1 cellular context compared by ENCODE assay signal in the genomic region with DNA sequence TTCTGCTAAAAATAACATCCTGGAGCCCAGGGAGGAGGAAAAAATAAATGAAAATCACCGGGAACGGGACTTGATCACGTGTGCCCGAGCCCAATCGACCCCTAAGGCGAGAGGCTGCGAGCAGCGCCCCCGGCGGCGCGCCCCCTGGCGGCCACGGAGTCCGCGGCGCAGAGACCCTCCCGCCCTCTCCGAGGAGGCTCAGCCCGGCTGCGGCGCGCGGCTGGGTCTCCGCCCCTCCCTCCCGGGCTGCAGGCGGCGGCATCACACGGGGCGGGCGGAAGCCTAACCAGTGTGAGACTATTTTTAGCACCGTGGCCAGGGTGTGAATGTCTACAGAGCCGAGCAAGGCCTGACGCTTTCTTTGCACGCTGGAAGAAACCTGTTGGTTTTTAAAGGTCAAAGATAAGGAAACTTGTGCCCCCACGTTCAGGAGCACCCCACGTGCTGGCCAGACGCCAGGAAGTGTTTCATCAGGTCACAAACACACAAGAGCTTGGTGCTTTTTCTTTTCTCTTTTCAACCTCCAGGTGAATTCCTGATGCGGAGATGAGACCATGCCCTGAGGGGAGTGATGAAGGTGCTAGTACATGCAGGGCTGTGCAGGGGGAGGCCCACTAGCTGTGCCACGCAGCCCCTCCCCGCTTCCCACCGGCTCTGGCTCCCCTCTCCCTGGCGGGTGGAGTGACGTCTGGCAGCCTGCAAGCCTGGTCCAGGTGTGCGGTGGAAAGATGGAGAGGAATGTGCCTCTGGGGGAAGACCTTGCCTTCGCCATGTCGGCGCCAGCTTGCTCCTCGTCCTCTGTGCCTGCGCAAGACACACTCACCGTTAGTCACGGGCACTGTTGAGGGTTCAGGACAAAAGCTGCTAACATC.
TF ChIP-seq lines count a peak whose summit lies in the region.

No MANE protein-coding gene starts in this region.

TF ChIP-seq in HepG2, 621 proteins besides CTCF, POLR2A, EP300 and RAD21 (continued from another document and continues in another):
- TF ChIP-seq, protein P1, sequence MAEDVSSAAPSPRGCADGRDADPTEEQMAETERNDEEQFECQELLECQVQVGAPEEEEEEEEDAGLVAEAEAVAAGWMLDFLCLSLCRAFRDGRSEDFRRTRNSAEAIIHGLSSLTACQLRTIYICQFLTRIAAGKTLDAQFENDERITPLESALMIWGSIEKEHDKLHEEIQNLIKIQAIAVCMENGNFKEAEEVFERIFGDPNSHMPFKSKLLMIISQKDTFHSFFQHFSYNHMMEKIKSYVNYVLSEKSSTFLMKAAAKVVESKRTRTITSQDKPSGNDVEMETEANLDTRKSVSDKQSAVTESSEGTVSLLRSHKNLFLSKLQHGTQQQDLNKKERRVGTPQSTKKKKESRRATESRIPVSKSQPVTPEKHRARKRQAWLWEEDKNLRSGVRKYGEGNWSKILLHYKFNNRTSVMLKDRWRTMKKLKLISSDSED (CRISPR knock-in tag; IDR thresholded peaks at IDR 0.05), result no peak
- TF ChIP-seq E2F5 (CRISPR knock-in tag; conservative IDR thresholded peaks at IDR 0.05) (no peak), HCFC1 (IDR thresholded peaks at IDR 0.05; ENCODE audit: low read depth, low read length) (no peak), ZNF552 (CRISPR knock-in tag; IDR thresholded peaks at IDR 0.05; ENCODE audit: borderline replicate concordance) (peak; percentile 29; the same call in 1 of the 2 replicates), KDM1A (CRISPR knock-in tag; IDR thresholded peaks at IDR 0.05) (no peak), ZNF296 (CRISPR knock-in tag; conservative IDR thresholded peaks at IDR 0.05) (no peak), NR2C2 (CRISPR knock-in tag; IDR thresholded peaks at IDR 0.05; ENCODE audit: borderline replicate concordance) (peak; percentile 56; the same call in 1 of the 2 replicates), ETV6 (CRISPR knock-in tag; conservative IDR thresholded peaks at IDR 0.05) (no peak), ZBTB34 (CRISPR knock-in tag; IDR thresholded peaks at IDR 0.05) (no peak), ZNF3 (CRISPR knock-in tag; IDR thresholded peaks at IDR 0.05) (no peak), SYNCRIP (IDR thresholded peaks at IDR 0.05; ENCODE audit: insufficient read depth, low read depth, low read length) (no peak), NFYC (CRISPR knock-in tag; IDR thresholded peaks at IDR 0.05) (no peak), PCBP1 (IDR thresholded peaks at IDR 0.05; ENCODE audit: borderline replicate concordance, low read depth, low read length) (no peak), NR3C1 (CRISPR knock-in tag; IDR thresholded peaks at IDR 0.05) (no peak), SMYD3 (CRISPR knock-in tag; IDR thresholded peaks at IDR 0.05) (no peak), DMAP1 (CRISPR knock-in tag; IDR thresholded peaks at IDR 0.05) (no peak), ZNF674 (CRISPR knock-in tag; IDR thresholded peaks at IDR 0.05; ENCODE audit: low read depth) (no peak), ZKSCAN1 (IDR thresholded peaks at IDR 0.05; ENCODE audit: low read length) (no peak), NFE2 (CRISPR knock-in tag; IDR thresholded peaks at IDR 0.05) (no peak), PAWR (CRISPR knock-in tag; IDR thresholded peaks at IDR 0.05; ENCODE audit: borderline replicate concordance) (no peak), CC2D1A (CRISPR knock-in tag; IDR thresholded peaks at IDR 0.05) (no peak), ZBTB37 (CRISPR knock-in tag; IDR thresholded peaks at IDR 0.05) (no peak), ZBTB8A (CRISPR knock-in tag; IDR thresholded peaks at IDR 0.05; ENCODE audit: borderline replicate concordance, low read depth) (no peak), ZNF546 (CRISPR knock-in tag; conservative IDR thresholded peaks at IDR 0.05) (peak; percentile 81; the same call in 1 of the 2 replicates), ZNF136 (CRISPR knock-in tag; IDR thresholded peaks at IDR 0.05; ENCODE audit: low read depth) (no peak)
- TF ChIP-seq, protein P2, sequence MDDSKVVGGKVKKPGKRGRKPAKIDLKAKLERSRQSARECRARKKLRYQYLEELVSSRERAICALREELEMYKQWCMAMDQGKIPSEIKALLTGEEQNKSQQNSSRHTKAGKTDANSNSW (CRISPR knock-in tag; IDR thresholded peaks at IDR 0.05; ENCODE audit: borderline replicate concordance), result no peak
- TF ChIP-seq, protein P3, sequence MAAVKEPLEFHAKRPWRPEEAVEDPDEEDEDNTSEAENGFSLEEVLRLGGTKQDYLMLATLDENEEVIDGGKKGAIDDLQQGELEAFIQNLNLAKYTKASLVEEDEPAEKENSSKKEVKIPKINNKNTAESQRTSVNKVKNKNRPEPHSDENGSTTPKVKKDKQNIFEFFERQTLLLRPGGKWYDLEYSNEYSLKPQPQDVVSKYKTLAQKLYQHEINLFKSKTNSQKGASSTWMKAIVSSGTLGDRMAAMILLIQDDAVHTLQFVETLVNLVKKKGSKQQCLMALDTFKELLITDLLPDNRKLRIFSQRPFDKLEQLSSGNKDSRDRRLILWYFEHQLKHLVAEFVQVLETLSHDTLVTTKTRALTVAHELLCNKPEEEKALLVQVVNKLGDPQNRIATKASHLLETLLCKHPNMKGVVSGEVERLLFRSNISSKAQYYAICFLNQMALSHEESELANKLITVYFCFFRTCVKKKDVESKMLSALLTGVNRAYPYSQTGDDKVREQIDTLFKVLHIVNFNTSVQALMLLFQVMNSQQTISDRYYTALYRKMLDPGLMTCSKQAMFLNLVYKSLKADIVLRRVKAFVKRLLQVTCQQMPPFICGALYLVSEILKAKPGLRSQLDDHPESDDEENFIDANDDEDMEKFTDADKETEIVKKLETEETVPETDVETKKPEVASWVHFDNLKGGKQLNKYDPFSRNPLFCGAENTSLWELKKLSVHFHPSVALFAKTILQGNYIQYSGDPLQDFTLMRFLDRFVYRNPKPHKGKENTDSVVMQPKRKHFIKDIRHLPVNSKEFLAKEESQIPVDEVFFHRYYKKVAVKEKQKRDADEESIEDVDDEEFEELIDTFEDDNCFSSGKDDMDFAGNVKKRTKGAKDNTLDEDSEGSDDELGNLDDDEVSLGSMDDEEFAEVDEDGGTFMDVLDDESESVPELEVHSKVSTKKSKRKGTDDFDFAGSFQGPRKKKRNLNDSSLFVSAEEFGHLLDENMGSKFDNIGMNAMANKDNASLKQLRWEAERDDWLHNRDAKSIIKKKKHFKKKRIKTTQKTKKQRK (IDR thresholded peaks at IDR 0.05; ENCODE audit: low read length), result no peak
- TF ChIP-seq, protein P4, sequence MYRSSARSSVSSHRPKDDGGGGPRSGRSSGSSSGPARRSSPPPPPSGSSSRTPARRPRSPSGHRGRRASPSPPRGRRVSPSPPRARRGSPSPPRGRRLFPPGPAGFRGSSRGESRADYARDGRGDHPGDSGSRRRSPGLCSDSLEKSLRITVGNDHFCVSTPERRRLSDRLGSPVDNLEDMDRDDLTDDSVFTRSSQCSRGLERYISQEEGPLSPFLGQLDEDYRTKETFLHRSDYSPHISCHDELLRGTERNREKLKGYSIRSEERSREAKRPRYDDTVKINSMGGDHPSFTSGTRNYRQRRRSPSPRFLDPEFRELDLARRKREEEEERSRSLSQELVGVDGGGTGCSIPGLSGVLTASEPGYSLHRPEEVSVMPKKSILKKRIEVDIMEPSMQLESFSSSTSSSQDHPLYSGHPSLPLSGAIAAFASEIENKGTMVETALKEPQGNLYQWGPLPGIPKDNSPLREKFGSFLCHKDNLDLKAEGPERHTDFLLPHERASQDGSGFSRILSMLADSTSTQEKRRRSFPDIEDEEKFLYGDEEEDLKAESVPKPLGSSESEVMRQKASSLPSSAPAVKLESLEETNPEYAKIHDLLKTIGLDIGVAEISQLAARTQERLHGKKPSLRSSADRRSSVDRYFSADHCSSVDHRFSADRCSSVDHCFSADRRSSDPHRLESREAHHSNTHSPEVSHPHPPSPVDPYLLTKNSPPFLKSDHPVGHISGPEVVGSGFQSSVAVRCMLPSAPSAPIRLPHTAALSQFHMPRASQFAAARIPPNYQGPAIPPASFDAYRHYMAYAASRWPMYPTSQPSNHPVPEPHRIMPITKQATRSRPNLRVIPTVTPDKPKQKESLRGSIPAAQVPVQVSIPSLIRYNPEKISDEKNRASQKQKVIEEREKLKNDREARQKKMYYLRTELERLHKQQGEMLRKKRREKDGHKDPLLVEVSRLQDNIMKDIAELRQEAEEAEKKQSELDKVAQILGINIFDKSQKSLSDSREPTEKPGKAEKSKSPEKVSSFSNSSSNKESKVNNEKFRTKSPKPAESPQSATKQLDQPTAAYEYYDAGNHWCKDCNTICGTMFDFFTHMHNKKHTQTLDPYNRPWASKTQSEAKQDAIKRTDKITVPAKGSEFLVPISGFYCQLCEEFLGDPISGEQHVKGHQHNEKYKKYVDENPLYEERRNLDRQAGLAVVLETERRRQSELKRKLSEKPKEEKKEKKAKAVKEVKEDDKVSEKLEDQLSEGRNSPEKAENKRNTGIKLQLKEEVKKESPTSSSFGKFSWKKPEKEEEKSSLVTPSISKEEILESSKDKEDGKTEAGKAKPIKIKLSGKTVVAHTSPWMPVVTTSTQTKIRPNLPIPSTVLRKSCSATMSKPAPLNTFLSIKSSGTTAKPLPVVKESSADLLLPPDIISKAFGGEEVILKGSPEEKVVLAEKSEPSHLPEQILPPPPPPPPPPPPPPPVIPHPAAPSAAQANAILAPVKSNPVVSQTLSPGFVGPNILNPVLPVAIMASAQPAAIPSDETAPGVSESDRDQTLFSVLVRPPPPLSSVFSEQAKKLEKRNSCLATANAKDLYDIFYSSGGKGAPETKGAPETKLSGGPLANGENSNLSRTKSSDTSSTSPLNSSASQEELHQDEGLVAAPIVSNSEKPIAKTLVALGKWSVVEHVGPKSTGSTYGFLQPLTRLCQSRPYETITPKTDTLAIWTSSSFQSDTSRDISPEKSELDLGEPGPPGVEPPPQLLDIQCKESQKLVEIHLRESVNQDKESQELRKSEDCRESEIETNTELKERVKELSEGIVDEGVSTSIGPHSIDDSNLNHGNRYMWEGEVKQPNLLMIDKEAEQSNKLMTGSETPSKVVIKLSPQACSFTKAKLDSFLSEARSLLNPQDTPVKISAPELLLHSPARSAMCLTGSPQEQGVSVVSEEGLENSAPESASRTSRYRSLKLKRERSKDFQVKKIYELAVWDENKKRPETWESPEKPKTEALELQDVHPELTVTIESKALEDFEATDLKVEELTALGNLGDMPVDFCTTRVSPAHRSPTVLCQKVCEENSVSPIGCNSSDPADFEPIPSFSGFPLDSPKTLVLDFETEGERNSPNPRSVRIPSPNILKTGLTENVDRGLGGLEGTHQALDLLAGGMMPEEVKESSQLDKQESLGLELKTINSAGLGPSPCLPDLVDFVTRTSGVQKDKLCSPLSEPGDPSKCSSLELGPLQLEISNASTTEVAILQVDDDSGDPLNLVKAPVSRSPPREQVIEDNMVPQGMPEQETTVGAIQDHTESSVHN (CRISPR knock-in tag; IDR thresholded peaks at IDR 0.05), result peak; percentile 84; the same call in 1 of the 2 replicates
- TF ChIP-seq, protein P5, sequence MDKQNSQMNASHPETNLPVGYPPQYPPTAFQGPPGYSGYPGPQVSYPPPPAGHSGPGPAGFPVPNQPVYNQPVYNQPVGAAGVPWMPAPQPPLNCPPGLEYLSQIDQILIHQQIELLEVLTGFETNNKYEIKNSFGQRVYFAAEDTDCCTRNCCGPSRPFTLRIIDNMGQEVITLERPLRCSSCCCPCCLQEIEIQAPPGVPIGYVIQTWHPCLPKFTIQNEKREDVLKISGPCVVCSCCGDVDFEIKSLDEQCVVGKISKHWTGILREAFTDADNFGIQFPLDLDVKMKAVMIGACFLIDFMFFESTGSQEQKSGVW (CRISPR knock-in tag; IDR thresholded peaks at IDR 0.05; ENCODE audit: borderline replicate concordance), result no peak
- TF ChIP-seq, protein P6, sequence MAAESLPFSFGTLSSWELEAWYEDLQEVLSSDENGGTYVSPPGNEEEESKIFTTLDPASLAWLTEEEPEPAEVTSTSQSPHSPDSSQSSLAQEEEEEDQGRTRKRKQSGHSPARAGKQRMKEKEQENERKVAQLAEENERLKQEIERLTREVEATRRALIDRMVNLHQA (CRISPR knock-in tag; IDR thresholded peaks at IDR 0.05), result no peak
